22 cellular contexts compared by ENCODE assay signal in genomic region chr7:127616709-127617108, GRCh38. TPM values are rescaled to one million over a fixed set of nuclear protein-coding genes. Genes with fewer than 3 reads are reported as not detected.
DNase-seq lines count a peak whose midpoint lies in the region; ATAC-seq and TF ChIP-seq lines count a peak whose summit lies in the region.
"Had no signal": no experiment of that assay in that cellular context is flagged by ENCODE, and none has a peak within 500 bp of the region (broad histone marks: within the 10 kb centered on the region; RNA-seq: fewer than 3 reads in every experiment).

No MANE protein-coding gene starts in this region.

- DNase-seq in NCI-H69 (lab: John Stamatoyannopoulos, UW) (peak; percentile 19), progenitor cell of endocrine pancreas (ENCODE audit: low spot score, unreplicated experiment) (no peak), GOT3 (lab: John Stamatoyannopoulos, UW) (no peak), EL (no peak)
- DNase-seq: 8988T; ACHN; BE2C; C1 segment of cervical spinal cord; CD4-positive, alpha-beta memory T cell; CD4-positive, CD25-positive, alpha-beta regulatory T cell; CD8-positive, alpha-beta memory T cell; COR-L47; DMS 273 treated with DMSO at 0.1 percent for 48 hours; DMS153; DMS53; DMS79; DND-41; GF-D8 had no signal

- H3K4me3 Mint-ChIP-seq in progenitor cell of endocrine pancreas (ENCODE audit: low read depth): peak overlapping the region; percentile 26
- H3K4me3 Mint-ChIP-seq: CD14-positive monocyte; CD4-positive, alpha-beta memory T cell; CD4-positive, CD25-positive, alpha-beta regulatory T cell; CD8-positive, alpha-beta memory T cell had no signal

- no peak for ATAC-seq in GM18517 (IDR thresholded peaks at IDR 0.05; ENCODE audit: unreplicated experiment)

- H3K4me1 Mint-ChIP-seq in progenitor cell of endocrine pancreas (ENCODE audit: low read depth): peaks cover 5% of the 10 kb centered on the region

- no peak overlapping the region for H3K27ac Mint-ChIP-seq in progenitor cell of endocrine pancreas
- H3K27ac Mint-ChIP-seq: CD14-positive monocyte; CD4-positive, alpha-beta memory T cell; CD4-positive, CD25-positive, alpha-beta regulatory T cell; CD8-positive, alpha-beta memory T cell had no signal

- TF ChIP-seq CTCF in progenitor cell of endocrine pancreas (IDR thresholded peaks at IDR 0.05; ENCODE audit: unreplicated experiment): no peak

- peaks cover 77% of the 10 kb centered on the region for H3K27me3 Mint-ChIP-seq in progenitor cell of endocrine pancreas

- H3K9me3 Mint-ChIP-seq in progenitor cell of endocrine pancreas (ENCODE audit: low read depth): no peaks in the 10 kb centered on the region

- H3K36me3 Mint-ChIP-seq in progenitor cell of endocrine pancreas (ENCODE audit: insufficient read depth): no peaks in the 10 kb centered on the region
- H3K36me3 Mint-ChIP-seq: CD14-positive monocyte; CD4-positive, alpha-beta memory T cell; CD4-positive, CD25-positive, alpha-beta regulatory T cell; CD8-positive, alpha-beta memory T cell had no signal

RNA-seq across cellular contexts. Expression of gene PAX4, which starts 1.2 kb away (rescaled TPM):
- 23.6 and 25.1 TPM in 2 replicates for total RNA-seq in progenitor cell of endocrine pancreas
- total RNA-seq: A673; CD4-positive, alpha-beta memory T cell; CD4-positive, CD25-positive, alpha-beta regulatory T cell; CD8-positive, alpha-beta memory T cell; Daoy had no signal

RNA-seq across cellular contexts. Expression of gene FSCN3, which starts 23.2 kb away (rescaled TPM):
- 2.2 and 3.4 TPM in 2 replicates for total RNA-seq in progenitor cell of endocrine pancreas

RNA-seq across cellular contexts. Expression of gene ARF5, which starts 28.5 kb away (rescaled TPM):
- total RNA-seq in progenitor cell of endocrine pancreas: 240 and 255 TPM in 2 replicates

RNA-seq across cellular contexts. Expression of gene GCC1, which starts 31.3 kb away (rescaled TPM):
- total RNA-seq in progenitor cell of endocrine pancreas: 17.4 and 17.5 TPM in 2 replicates

RNA-seq across cellular contexts. Expression of gene SND1, which starts 35.3 kb away (rescaled TPM):
- 213 and 237 TPM in 2 replicates for total RNA-seq in progenitor cell of endocrine pancreas
